Comparison of ENCODE assay signal across 1 cellular context in the genomic region with DNA sequence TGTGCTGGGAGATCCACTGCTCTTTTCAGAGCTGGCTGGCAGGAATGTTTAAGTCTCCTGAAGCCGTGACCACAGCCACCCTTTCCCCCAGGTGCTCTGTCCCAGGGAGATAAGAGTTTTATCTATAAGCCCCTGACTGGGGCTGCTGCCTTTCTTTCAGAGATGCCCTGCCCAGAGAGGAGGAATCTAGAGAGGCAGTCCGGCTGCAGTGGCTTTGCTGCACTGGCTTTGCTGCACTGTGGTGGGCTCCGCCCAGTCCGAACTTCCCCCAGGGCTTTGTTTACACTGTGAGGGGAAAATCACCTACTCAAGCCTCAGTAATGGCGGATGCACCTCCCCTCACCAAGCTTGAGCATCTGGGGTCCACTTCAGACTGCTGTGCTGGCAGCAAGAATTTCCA.
A peak's percentile ranks its signal among the peaks of the same experiment; 100 is the strongest.
TF ChIP-seq lines count a peak whose summit lies in the region.
"Not testable (repeated sequence)": the region's sequence is repeated elsewhere in the genome, so short reads cannot be mapped to it uniquely, and the experiment has no call there.

No MANE protein-coding gene starts in this region.

TF ChIP-seq in K562, 482 proteins besides CTCF, POLR2A, EP300 and RAD21:
- TF ChIP-seq MTA3 (IDR thresholded peaks at IDR 0.05; ENCODE audit: borderline replicate concordance) (0 out of 2 replicates have a peak, but pooled peaks have one; percentile 24), NCOR1 (IDR thresholded peaks at IDR 0.05) (peak; percentile 88), TBL1XR1 (IDR thresholded peaks at IDR 0.05; ENCODE audit: low read length in 2 of 2) (0 out of 4 replicates have a peak, but pooled peaks of 1 of the 2 experiments have one; percentile 32), TCF3 (CRISPR knock-in tag; IDR thresholded peaks at IDR 0.05) (peak; percentile 90), ARID1B (IDR thresholded peaks at IDR 0.05) (peak; percentile 93), CC2D1A (IDR thresholded peaks at IDR 0.05) (peak; percentile 60; the same call in 1 of the 2 replicates), CBFA2T3 (IDR thresholded peaks at IDR 0.05) (peak; percentile 93), ZEB2 (IDR thresholded peaks at IDR 0.05) (peak; percentile 69), DPF2 (IDR thresholded peaks at IDR 0.05) (peak; percentile 72), STAT5A (IDR thresholded peaks at IDR 0.05; ENCODE audit: borderline replicate concordance, low read length) (peak; percentile 56; the same call in 1 of the 2 replicates), CTBP1 (IDR thresholded peaks at IDR 0.05; ENCODE audit: borderline replicate concordance) (peak; percentile 76), CBFA2T2 (conservative IDR thresholded peaks at IDR 0.05) (peak; percentile 90), TEAD4 (IDR thresholded peaks at IDR 0.05; ENCODE audit: low read length) (peak; percentile 88), TRIM24 (IDR thresholded peaks at IDR 0.05) (peak; percentile 57 to 79; a peak in 3 of 4 replicates), HDAC2 (IDR thresholded peaks at IDR 0.05) (peak; percentile 39; the same call in 1 of the 2 replicates), TAL1 (IDR thresholded peaks at IDR 0.05) (peak; percentile 92), KLF16 (IDR thresholded peaks at IDR 0.05) (peak; percentile 63; the same call in 1 of the 2 replicates), MTA2 (IDR thresholded peaks at IDR 0.05; ENCODE audit: low read depth) (peak; percentile 77), FOXA3 (CRISPR knock-in tag; conservative IDR thresholded peaks at IDR 0.05 in 1 of 2, IDR thresholded peaks at IDR 0.05 in 1 of 2) (peak; percentile 76 to 92; a peak in 3 of 4 replicates), GATAD2B (IDR thresholded peaks at IDR 0.05; ENCODE audit: borderline replicate concordance) (0 out of 2 replicates have a peak, but pooled peaks have one; percentile 36), CCNT2 (IDR thresholded peaks at IDR 0.05; ENCODE audit: borderline replicate concordance, extremely low read depth, insufficient read length, low read depth, low read length) (peak; percentile 36), SMARCE1 (IDR thresholded peaks at IDR 0.05) (peak; percentile 75), POLR2AphosphoS5 (IDR thresholded peaks at IDR 0.05; ENCODE audit: control insufficient read depth, insufficient read depth, low read depth, low read length) (peak; percentile 78), ATF7 (IDR thresholded peaks at IDR 0.05) (0 out of 2 replicates have a peak, but pooled peaks have one; percentile 31), ZMIZ1 (IDR thresholded peaks at IDR 0.05; ENCODE audit: low read depth in 2 of 2, low read length in 2 of 2) (peak in 1 of 2 experiments; percentile 62; a peak in 2 of 4 replicates), NFIC (IDR thresholded peaks at IDR 0.05) (peak; percentile 66), DMBX1 (CRISPR knock-in tag; IDR thresholded peaks at IDR 0.05; ENCODE audit: borderline replicate concordance) (peak; percentile 68; the same call in 1 of the 2 replicates), CXXC5 (CRISPR knock-in tag; IDR thresholded peaks at IDR 0.05) (peak; percentile 38), YY1 (IDR thresholded peaks at IDR 0.05; ENCODE audit: borderline replicate concordance in 1 of 3, control insufficient read depth in 1 of 3, extremely low read depth in 1 of 3, insufficient read depth in 3 of 3, insufficient read length in 1 of 3, insufficient replicate concordance in 2 of 3, low read depth in 1 of 3, low read length in 2 of 3) (peak in 2 of 3 experiments; percentile 34 to 68), FOXK2 (conservative IDR thresholded peaks at IDR 0.05 in 1 of 2, IDR thresholded peaks at IDR 0.05 in 1 of 2; ENCODE audit: low read depth in 2 of 2) (peak; percentile 67 to 73; a peak in 3 of 4 replicates), ESRRA (IDR thresholded peaks at IDR 0.05; ENCODE audit: borderline replicate concordance, low read depth) (peak; percentile 37; the same call in 1 of the 2 replicates), SOX6 (IDR thresholded peaks at IDR 0.05) (peak; percentile 76), GATA2 (CRISPR knock-in tag; IDR thresholded peaks at IDR 0.05) (peak; percentile 83), PML (IDR thresholded peaks at IDR 0.05; ENCODE audit: low read length) (peak; percentile 64; the same call in 1 of the 2 replicates), ZBTB7A (IDR thresholded peaks at IDR 0.05; ENCODE audit: borderline replicate concordance, control insufficient read depth, low read depth, low read length) (peak; percentile 75; the same call in 1 of the 2 replicates), SMARCA4 (IDR thresholded peaks at IDR 0.05) (peak; percentile 78), SMAD4 (CRISPR knock-in tag; conservative IDR thresholded peaks at IDR 0.05) (peak; percentile 62; the same call in 1 of the 2 replicates), FOXM1 (IDR thresholded peaks at IDR 0.05; ENCODE audit: low read depth) (peak; percentile 79)
- not testable (repeated sequence) for TF ChIP-seq TEAD4 (CRISPR knock-in tag; IDR thresholded peaks at IDR 0.05; ENCODE audit: borderline replicate concordance); FOXM1 (CRISPR knock-in tag; IDR thresholded peaks at IDR 0.05; ENCODE audit: low read depth)
